1 cellular context compared by ENCODE assay signal in genomic region chr14:74580275-74580672, GRCh38.
TF ChIP-seq lines count a peak whose summit lies in the region.

No MANE protein-coding gene starts in this region.

TF ChIP-seq in IMR-90, 13 proteins besides CTCF, POLR2A, EP300 and RAD21:
- TF ChIP-seq MAZ (IDR thresholded peaks at IDR 0.05; ENCODE audit: borderline replicate concordance, low read depth, low read length): no peak
- TF ChIP-seq CHD1 (IDR thresholded peaks at IDR 0.05; ENCODE audit: low read depth, low read length): no peak
